In the genomic region with DNA sequence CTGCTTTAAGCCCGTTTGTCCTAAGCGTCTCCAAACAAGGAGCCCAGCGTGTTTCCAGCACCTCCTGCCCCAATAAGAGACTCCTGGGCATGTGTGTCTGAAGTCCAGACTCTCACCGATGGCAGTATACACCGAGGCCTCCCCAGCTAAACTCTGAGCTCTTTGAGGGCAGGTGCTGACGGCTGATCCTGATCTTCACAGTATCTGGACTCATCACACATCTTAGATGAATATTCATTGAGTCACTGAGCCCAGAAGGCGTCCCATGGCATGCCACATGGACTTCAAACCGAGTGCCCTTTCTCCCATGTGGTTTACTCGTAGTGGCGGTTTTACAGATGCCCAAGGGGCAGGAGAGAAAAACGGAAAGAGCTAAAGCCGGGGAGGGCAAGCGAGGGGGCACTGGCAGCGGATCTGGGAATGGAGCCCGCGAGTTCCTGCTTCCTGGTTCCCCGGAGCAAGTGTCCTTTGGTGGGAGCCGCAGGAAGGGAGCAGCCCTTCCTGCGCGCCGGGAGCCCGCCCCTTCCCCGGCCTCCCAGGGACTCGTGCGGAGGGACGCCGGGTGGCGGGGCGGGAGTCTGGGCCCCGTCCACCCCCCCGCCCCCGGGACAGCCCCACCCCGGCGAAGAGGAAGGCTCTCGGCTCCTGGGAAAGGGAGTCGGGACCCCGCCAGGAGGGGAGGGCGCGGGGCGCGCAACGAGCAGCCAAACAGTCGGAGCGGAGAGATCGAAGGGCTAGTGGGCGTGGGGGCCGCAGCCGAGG, we compare ENCODE assay signal across 1 cellular context.
TF ChIP-seq lines count a peak whose summit lies in the region.

No MANE protein-coding gene starts in this region.

TF ChIP-seq in HepG2, 621 proteins besides CTCF, POLR2A, EP300 and RAD21 (continued from another document and continues in another):
- TF ChIP-seq, protein P1, sequence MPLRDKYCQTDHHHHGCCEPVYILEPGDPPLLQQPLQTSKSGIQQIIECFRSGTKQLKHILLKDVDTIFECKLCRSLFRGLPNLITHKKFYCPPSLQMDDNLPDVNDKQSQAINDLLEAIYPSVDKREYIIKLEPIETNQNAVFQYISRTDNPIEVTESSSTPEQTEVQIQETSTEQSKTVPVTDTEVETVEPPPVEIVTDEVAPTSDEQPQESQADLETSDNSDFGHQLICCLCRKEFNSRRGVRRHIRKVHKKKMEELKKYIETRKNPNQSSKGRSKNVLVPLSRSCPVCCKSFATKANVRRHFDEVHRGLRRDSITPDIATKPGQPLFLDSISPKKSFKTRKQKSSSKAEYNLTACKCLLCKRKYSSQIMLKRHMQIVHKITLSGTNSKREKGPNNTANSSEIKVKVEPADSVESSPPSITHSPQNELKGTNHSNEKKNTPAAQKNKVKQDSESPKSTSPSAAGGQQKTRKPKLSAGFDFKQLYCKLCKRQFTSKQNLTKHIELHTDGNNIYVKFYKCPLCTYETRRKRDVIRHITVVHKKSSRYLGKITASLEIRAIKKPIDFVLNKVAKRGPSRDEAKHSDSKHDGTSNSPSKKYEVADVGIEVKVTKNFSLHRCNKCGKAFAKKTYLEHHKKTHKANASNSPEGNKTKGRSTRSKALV (CRISPR knock-in tag; IDR thresholded peaks at IDR 0.05), result no peak
- TF ChIP-seq CHD4 (IDR thresholded peaks at IDR 0.05; ENCODE audit: borderline replicate concordance, low read length) (peak; percentile 56; the same call in 1 of the 2 replicates), ZNF274 (CRISPR knock-in tag; IDR thresholded peaks at IDR 0.05) (peak; percentile 40; the same call in 1 of the 2 replicates), LCORL (IDR thresholded peaks at IDR 0.05) (no peak), LCORL (CRISPR knock-in tag; IDR thresholded peaks at IDR 0.05) (0 out of 2 replicates have a peak, but pooled peaks have one; percentile 4), ZNF337 (CRISPR knock-in tag; IDR thresholded peaks at IDR 0.05; ENCODE audit: borderline replicate concordance, low read depth) (0 out of 2 replicates have a peak, but pooled peaks have one; percentile 44), ZMAT3 (CRISPR knock-in tag; conservative IDR thresholded peaks at IDR 0.05) (0 out of 2 replicates have a peak, but pooled peaks have one; percentile 35), HNF4A (CRISPR knock-in tag; IDR thresholded peaks at IDR 0.05) (peak; percentile 38; the same call in 1 of the 2 replicates), ZSCAN29 (CRISPR knock-in tag; conservative IDR thresholded peaks at IDR 0.05) (0 out of 2 replicates have a peak, but pooled peaks have one; percentile 6), SIN3A (IDR thresholded peaks at IDR 0.05; ENCODE audit: borderline replicate concordance, low read depth, low read length) (0 out of 2 replicates have a peak, but pooled peaks have one; percentile 69), ZNF335 (CRISPR knock-in tag; IDR thresholded peaks at IDR 0.05) (no peak), IRF2 (CRISPR knock-in tag; IDR thresholded peaks at IDR 0.05) (peak; percentile 12; the same call in 1 of the 2 replicates), ZNF761 (CRISPR knock-in tag; conservative IDR thresholded peaks at IDR 0.05) (no peak; the same call in 1 of the 2 replicates), NRL (CRISPR knock-in tag; IDR thresholded peaks at IDR 0.05; ENCODE audit: borderline replicate concordance) (0 out of 2 replicates have a peak, but pooled peaks have one; percentile 49), GLI4 (CRISPR knock-in tag; IDR thresholded peaks at IDR 0.05; ENCODE audit: borderline replicate concordance) (0 out of 2 replicates have a peak, but pooled peaks have one; percentile 65)
- TF ChIP-seq, protein P2, sequence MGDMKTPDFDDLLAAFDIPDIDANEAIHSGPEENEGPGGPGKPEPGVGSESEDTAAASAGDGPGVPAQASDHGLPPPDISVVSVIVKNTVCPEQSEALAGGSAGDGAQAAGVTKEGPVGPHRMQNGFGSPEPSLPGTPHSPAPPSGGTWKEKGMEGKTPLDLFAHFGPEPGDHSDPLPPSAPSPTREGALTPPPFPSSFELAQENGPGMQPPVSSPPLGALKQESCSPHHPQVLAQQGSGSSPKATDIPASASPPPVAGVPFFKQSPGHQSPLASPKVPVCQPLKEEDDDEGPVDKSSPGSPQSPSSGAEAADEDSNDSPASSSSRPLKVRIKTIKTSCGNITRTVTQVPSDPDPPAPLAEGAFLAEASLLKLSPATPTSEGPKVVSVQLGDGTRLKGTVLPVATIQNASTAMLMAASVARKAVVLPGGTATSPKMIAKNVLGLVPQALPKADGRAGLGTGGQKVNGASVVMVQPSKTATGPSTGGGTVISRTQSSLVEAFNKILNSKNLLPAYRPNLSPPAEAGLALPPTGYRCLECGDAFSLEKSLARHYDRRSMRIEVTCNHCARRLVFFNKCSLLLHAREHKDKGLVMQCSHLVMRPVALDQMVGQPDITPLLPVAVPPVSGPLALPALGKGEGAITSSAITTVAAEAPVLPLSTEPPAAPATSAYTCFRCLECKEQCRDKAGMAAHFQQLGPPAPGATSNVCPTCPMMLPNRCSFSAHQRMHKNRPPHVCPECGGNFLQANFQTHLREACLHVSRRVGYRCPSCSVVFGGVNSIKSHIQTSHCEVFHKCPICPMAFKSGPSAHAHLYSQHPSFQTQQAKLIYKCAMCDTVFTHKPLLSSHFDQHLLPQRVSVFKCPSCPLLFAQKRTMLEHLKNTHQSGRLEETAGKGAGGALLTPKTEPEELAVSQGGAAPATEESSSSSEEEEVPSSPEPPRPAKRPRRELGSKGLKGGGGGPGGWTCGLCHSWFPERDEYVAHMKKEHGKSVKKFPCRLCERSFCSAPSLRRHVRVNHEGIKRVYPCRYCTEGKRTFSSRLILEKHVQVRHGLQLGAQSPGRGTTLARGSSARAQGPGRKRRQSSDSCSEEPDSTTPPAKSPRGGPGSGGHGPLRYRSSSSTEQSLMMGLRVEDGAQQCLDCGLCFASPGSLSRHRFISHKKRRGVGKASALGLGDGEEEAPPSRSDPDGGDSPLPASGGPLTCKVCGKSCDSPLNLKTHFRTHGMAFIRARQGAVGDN (CRISPR knock-in tag; IDR thresholded peaks at IDR 0.05), result peak; percentile 62; the same call in 1 of the 2 replicates
- TF ChIP-seq, protein P3, sequence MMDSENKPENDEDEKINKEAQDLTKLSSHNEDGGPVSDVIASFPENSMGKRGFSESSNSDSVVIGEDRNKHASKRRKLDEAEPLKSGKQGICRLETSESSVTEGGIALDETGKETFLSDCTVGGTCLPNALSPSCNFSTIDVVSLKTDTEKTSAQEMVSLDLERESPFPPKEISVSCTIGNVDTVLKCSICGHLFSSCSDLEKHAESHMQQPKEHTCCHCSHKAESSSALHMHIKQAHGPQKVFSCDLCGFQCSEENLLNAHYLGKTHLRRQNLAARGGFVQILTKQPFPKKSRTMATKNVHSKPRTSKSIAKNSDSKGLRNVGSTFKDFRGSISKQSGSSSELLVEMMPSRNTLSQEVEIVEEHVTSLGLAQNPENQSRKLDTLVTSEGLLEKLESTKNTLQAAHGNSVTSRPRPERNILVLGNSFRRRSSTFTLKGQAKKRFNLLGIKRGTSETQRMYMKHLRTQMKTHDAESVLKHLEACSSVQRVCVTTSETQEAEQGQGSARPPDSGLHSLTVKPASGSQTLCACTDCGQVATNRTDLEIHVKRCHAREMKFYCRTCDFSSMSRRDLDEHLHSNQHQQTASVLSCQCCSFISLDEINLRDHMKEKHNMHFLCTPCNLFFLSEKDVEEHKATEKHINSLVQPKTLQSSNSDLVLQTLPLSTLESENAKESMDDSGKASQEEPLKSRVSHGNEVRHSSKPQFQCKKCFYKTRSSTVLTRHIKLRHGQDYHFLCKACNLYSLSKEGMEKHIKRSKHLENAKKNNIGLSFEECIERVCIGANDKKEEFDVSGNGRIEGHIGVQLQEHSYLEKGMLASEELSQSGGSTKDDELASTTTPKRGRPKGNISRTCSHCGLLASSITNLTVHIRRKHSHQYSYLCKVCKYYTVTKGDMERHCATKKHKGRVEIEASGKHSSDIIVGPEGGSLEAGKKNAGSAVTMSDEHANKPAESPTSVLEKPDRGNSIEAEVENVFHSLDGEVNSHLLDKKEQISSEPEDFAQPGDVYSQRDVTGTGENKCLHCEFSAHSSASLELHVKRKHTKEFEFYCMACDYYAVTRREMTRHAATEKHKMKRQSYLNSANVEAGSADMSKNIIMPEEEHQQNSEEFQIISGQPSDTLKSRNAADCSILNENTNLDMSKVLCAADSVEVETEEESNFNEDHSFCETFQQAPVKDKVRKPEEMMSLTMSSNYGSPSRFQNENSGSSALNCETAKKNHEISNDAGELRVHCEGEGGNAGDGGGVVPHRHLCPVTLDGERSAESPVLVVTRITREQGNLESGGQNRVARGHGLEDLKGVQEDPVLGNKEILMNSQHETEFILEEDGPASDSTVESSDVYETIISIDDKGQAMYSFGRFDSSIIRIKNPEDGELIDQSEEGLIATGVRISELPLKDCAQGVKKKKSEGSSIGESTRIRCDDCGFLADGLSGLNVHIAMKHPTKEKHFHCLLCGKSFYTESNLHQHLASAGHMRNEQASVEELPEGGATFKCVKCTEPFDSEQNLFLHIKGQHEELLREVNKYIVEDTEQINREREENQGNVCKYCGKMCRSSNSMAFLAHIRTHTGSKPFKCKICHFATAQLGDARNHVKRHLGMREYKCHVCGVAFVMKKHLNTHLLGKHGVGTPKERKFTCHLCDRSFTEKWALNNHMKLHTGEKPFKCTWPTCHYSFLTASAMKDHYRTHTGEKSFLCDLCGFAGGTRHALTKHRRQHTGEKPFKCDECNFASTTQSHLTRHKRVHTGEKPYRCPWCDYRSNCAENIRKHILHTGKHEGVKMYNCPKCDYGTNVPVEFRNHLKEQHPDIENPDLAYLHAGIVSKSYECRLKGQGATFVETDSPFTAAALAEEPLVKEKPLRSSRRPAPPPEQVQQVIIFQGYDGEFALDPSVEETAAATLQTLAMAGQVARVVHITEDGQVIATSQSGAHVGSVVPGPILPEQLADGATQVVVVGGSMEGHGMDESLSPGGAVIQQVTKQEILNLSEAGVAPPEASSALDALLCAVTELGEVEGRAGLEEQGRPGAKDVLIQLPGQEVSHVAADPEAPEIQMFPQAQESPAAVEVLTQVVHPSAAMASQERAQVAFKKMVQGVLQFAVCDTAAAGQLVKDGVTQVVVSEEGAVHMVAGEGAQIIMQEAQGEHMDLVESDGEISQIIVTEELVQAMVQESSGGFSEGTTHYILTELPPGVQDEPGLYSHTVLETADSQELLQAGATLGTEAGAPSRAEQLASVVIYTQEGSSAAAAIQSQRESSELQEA (CRISPR knock-in tag; IDR thresholded peaks at IDR 0.05; ENCODE audit: not compliant biosample characterization), result peak; percentile 45
- TF ChIP-seq, protein P4, sequence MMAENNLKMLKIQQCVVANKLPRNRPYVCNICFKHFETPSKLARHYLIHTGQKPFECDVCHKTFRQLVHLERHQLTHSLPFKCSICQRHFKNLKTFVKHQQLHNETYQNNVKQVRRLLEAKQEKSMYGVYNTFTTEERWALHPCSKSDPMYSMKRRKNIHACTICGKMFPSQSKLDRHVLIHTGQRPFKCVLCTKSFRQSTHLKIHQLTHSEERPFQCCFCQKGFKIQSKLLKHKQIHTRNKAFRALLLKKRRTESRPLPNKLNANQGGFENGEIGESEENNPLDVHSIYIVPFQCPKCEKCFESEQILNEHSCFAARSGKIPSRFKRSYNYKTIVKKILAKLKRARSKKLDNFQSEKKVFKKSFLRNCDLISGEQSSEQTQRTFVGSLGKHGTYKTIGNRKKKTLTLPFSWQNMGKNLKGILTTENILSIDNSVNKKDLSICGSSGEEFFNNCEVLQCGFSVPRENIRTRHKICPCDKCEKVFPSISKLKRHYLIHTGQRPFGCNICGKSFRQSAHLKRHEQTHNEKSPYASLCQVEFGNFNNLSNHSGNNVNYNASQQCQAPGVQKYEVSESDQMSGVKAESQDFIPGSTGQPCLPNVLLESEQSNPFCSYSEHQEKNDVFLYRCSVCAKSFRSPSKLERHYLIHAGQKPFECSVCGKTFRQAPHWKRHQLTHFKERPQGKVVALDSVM (CRISPR knock-in tag; IDR thresholded peaks at IDR 0.05), result no peak; the same call in 1 of the 2 replicates
- TF ChIP-seq, protein P5, sequence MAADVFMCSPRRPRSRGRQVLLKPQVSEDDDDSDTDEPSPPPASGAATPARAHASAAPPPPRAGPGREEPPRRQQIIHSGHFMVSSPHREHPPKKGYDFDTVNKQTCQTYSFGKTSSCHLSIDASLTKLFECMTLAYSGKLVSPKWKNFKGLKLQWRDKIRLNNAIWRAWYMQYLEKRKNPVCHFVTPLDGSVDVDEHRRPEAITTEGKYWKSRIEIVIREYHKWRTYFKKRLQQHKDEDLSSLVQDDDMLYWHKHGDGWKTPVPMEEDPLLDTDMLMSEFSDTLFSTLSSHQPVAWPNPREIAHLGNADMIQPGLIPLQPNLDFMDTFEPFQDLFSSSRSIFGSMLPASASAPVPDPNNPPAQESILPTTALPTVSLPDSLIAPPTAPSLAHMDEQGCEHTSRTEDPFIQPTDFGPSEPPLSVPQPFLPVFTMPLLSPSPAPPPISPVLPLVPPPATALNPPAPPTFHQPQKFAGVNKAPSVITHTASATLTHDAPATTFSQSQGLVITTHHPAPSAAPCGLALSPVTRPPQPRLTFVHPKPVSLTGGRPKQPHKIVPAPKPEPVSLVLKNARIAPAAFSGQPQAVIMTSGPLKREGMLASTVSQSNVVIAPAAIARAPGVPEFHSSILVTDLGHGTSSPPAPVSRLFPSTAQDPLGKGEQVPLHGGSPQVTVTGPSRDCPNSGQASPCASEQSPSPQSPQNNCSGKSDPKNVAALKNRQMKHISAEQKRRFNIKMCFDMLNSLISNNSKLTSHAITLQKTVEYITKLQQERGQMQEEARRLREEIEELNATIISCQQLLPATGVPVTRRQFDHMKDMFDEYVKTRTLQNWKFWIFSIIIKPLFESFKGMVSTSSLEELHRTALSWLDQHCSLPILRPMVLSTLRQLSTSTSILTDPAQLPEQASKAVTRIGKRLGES (CRISPR knock-in tag; IDR thresholded peaks at IDR 0.05; ENCODE audit: borderline replicate concordance), result no peak
- TF ChIP-seq, protein P6, sequence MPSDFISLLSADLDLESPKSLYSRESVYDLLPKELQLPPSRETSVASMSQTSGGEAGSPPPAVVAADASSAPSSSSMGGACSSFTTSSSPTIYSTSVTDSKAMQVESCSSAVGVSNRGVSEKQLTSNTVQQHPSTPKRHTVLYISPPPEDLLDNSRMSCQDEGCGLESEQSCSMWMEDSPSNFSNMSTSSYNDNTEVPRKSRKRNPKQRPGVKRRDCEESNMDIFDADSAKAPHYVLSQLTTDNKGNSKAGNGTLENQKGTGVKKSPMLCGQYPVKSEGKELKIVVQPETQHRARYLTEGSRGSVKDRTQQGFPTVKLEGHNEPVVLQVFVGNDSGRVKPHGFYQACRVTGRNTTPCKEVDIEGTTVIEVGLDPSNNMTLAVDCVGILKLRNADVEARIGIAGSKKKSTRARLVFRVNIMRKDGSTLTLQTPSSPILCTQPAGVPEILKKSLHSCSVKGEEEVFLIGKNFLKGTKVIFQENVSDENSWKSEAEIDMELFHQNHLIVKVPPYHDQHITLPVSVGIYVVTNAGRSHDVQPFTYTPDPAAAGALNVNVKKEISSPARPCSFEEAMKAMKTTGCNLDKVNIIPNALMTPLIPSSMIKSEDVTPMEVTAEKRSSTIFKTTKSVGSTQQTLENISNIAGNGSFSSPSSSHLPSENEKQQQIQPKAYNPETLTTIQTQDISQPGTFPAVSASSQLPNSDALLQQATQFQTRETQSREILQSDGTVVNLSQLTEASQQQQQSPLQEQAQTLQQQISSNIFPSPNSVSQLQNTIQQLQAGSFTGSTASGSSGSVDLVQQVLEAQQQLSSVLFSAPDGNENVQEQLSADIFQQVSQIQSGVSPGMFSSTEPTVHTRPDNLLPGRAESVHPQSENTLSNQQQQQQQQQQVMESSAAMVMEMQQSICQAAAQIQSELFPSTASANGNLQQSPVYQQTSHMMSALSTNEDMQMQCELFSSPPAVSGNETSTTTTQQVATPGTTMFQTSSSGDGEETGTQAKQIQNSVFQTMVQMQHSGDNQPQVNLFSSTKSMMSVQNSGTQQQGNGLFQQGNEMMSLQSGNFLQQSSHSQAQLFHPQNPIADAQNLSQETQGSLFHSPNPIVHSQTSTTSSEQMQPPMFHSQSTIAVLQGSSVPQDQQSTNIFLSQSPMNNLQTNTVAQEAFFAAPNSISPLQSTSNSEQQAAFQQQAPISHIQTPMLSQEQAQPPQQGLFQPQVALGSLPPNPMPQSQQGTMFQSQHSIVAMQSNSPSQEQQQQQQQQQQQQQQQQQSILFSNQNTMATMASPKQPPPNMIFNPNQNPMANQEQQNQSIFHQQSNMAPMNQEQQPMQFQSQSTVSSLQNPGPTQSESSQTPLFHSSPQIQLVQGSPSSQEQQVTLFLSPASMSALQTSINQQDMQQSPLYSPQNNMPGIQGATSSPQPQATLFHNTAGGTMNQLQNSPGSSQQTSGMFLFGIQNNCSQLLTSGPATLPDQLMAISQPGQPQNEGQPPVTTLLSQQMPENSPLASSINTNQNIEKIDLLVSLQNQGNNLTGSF (CRISPR knock-in tag; IDR thresholded peaks at IDR 0.05), result no peak
